17 cellular contexts compared by ENCODE assay signal in the genomic region with DNA sequence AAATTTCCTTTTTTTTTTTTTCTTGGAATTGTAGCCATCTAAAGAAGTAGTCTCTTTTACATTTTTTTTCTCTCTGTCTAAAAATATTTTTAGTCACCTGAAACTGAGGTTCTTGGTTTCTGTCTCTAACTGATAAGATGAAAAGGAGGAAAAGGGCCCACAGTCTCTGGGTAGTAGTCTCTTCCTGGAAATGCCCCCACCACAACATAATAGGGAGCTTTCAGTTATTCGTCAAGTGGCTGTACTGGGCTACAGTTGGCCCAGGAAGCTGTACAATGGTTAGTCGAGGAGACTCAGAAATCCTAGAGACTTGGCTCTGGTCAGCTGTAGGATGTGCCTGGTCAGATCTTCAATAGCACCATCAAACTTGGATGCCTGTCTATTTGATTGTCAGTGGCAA.
DNase-seq lines count a peak whose midpoint lies in the region; ATAC-seq and TF ChIP-seq lines count a peak whose summit lies in the region.
"Had no signal": no experiment of that assay in that cellular context is flagged by ENCODE, and none has a peak within 500 bp of the region (broad histone marks: within the 10 kb centered on the region; RNA-seq: fewer than 3 reads in every experiment).

No MANE protein-coding gene starts in this region.

- H3K9me3 ChIP-seq in MM.1S (replicated peaks; ENCODE audit: insufficient read depth, low read length): no peaks in the 10 kb centered on the region
- H3K9me3 ChIP-seq: A549, Caco-2 had no signal

- TF ChIP-seq CTCF in MM.1S (IDR thresholded peaks at IDR 0.05; ENCODE audit: low read length): no peak

- no peak overlapping the region for H3K4me3 ChIP-seq in MM.1S (ENCODE audit: low read length)
- H3K4me3 ChIP-seq: A549; BLaER1 treated with 17β-estradiol and CSF1 and Interleukin-3, amounts not matched to agents 10 nM and 100 nM had no signal

- H3F3A ChIP-seq in MM.1S (ENCODE audit: insufficient read depth, low read length): no peaks in the 10 kb centered on the region

- H3K27me3 ChIP-seq in MM.1S (replicated peaks; ENCODE audit: insufficient read depth, low read length): no peaks in the 10 kb centered on the region

- no peak overlapping the region for H3K9ac ChIP-seq in MM.1S (ENCODE audit: low read length)
- H3K9ac ChIP-seq: BLaER1 treated with 17β-estradiol and CSF1 and Interleukin-3, amounts not matched to agents 10 nM and 100 nM had no signal

- H3K4me2 ChIP-seq in MM.1S (ENCODE audit: low read depth, low read length): peak overlapping the region; percentile 34; the same call in 1 of the 2 replicates
- H3K4me2 ChIP-seq: A549; BLaER1 treated with 17β-estradiol and CSF1 and Interleukin-3, amounts not matched to agents 10 nM and 100 nM had no signal

- H3K4me1 ChIP-seq in MM.1S (ENCODE audit: low read length): peaks cover 6% of the 10 kb centered on the region; the same call in 1 of the 2 replicates
- H3K4me1 ChIP-seq: A549; BLaER1 treated with 17β-estradiol and CSF1 and Interleukin-3, amounts not matched to agents 10 nM and 100 nM; Caco-2 had no signal

- in situ Hi-C loops in KBM-7 (cut with MboI; ENCODE audit: low pct_unique_long_range_greater_than_20kb, low sequenced_read_pairs): no loop called here

- no peaks in the 10 kb centered on the region for H3K9me2 ChIP-seq in MM.1S (replicated peaks; ENCODE audit: insufficient read depth, low read length)

- H3K27ac ChIP-seq in MM.1S (ENCODE audit: low read length): peak overlapping the region; percentile 18; the same call in 1 of the 2 replicates
- H3K27ac ChIP-seq: 22Rv1; A549; BLaER1 treated with 17β-estradiol and CSF1 and Interleukin-3, amounts not matched to agents 10 nM and 100 nM; C4-2B had no signal

- DNase-seq in KBM-7 (peak; percentile 7), MM.1S (peak; percentile 56), OCI-M1 (lab: John Stamatoyannopoulos, UW) (peak; percentile 83), SHP77 (lab: John Stamatoyannopoulos, UW) (no peak), NCI-H2029 treated with DMSO at 0.1 percent for 48 hours (lab: John Stamatoyannopoulos, UW) (no peak)
- DNase-seq: AML-193; Caco-2; Calu3; CD4-positive, alpha-beta T cell; CD8-positive, alpha-beta T cell; DMS79 treated with DMSO at 0.1 percent for 48 hours; GF-D8 had no signal

- H3K36me3 ChIP-seq in MM.1S (replicated peaks; ENCODE audit: insufficient read depth, low read length): no peaks in the 10 kb centered on the region
- H3K36me3 ChIP-seq: BLaER1 treated with 17β-estradiol and CSF1 and Interleukin-3, amounts not matched to agents 10 nM and 100 nM had no signal

- H4K20me1 ChIP-seq in MM.1S (ENCODE audit: insufficient read depth, low read length): no peaks in the 10 kb centered on the region
- H4K20me1 ChIP-seq: BLaER1 treated with 17β-estradiol and CSF1 and Interleukin-3, amounts not matched to agents 10 nM and 100 nM had no signal

- H2AFZ ChIP-seq in MM.1S (ENCODE audit: low read length): 0 out of 2 replicates have a peak overlapping the region, but pooled peaks have one; percentile 27

- no peak for ATAC-seq in GM19035 (IDR thresholded peaks at IDR 0.05; ENCODE audit: unreplicated experiment)
- ATAC-seq: A549; CD8-positive, alpha-beta T cell had no signal

- no peaks in the 10 kb centered on the region for H3K79me2 ChIP-seq in MM.1S (ENCODE audit: low read length)

Comparison
In these comparisons a context has a peak if more than half of its experiments do, and no peak if none do; other contexts are left out.
1. DNase-seq: peak in KBM-7 (single experiment), MM.1S (single experiment) and OCI-M1 (single experiment); none in SHP77 (0 of 2) and NCI-H2029 treated with DMSO at 0.1 percent for 48 hours (single experiment).